Comparison of ENCODE assay signal across 8 cellular contexts in genomic region chr2:87602728-87603127, GRCh38.
DNase-seq lines count a peak whose midpoint lies in the region; ATAC-seq and TF ChIP-seq lines count a peak whose summit lies in the region.
"Not testable (repeated sequence)": the region's sequence is repeated elsewhere in the genome, so short reads cannot be mapped to it uniquely, and the experiment has no call there.

No MANE protein-coding gene starts in this region.

- BruUV-seq in PC-3 (replicated peaks; lab: Mats Ljungman, UMichigan), result not testable (repeated sequence)

- not testable (repeated sequence) for H4K20me1 ChIP-seq in PC-3 (ENCODE audit: low read length)

- not testable (repeated sequence) for H2AFZ ChIP-seq in PC-3 (ENCODE audit: low read length)

- intact Hi-C loops in PC-3 (cut with micrococcal nuclease); heart left ventricle (cut with DNase I); right cardiac atrium (cut with DNase I); left lung (cut with DNase I); mucosa of descending colon (cut with DNase I, micrococcal nuclease); upper lobe of right lung (cut with DNase I): not testable (repeated sequence)

- WGBS in heart left ventricle, 4 donors, result no CpG with 5 or more reads among the region's 2 CpGs
- no CpG with 5 or more reads among the region's 2 CpGs for WGBS in right cardiac atrium

- ATAC-seq in PC-3 (peak; percentile 63; the same call in 1 of the 2 replicates), SK-N-SH treated with all-trans-retinoic acid at 6 μM for 48 hours (peak; percentile 44), foreskin keratinocyte (peak; percentile 23), heart left ventricle (peak; percentile 48 to 69 (median 68)), right cardiac atrium (peak; percentile 18 to 77), left lung (peak; percentile 42), mucosa of descending colon (peak; percentile 65), upper lobe of right lung (peak; percentile 50)

- H3K9me3 ChIP-seq in PC-3 (ENCODE audit: low read length); heart left ventricle; right cardiac atrium (ENCODE audit: control insufficient read depth, low read length); left lung; mucosa of descending colon; upper lobe of right lung: not testable (repeated sequence)

- not testable (repeated sequence) for H3K27me3 ChIP-seq in PC-3 (ENCODE audit: low read length); foreskin keratinocyte; heart left ventricle; right cardiac atrium (ENCODE audit: control insufficient read depth, insufficient read depth); left lung; upper lobe of right lung

- not testable (repeated sequence) for H3F3A ChIP-seq in PC-3 (ENCODE audit: low read length, unreplicated experiment)

- not testable (repeated sequence) for TF ChIP-seq POLR2A in heart left ventricle (IDR thresholded peaks at IDR 0.05)

- not testable (repeated sequence) for DNase-seq in PC-3, foreskin keratinocyte, heart left ventricle, right cardiac atrium, left lung, mucosa of descending colon, upper lobe of right lung

- not testable (repeated sequence) for H3K4me2 ChIP-seq in PC-3 (ENCODE audit: low read length)

- H3K27ac ChIP-seq in PC-3 (ENCODE audit: low read length); foreskin keratinocyte; heart left ventricle; right cardiac atrium (ENCODE audit: low read length); left lung; upper lobe of right lung: not testable (repeated sequence)

- TF ChIP-seq CTCF in PC-3 (conservative IDR thresholded peaks at IDR 0.05; ENCODE audit: low read depth, low read length); foreskin keratinocyte (conservative IDR thresholded peaks at IDR 0.05); heart left ventricle (IDR thresholded peaks at IDR 0.05); left lung (IDR thresholded peaks at IDR 0.05); mucosa of descending colon (IDR thresholded peaks at IDR 0.05); upper lobe of right lung (IDR thresholded peaks at IDR 0.05): not testable (repeated sequence)

- H3K4me1 ChIP-seq in PC-3 (ENCODE audit: insufficient read depth, low read length); foreskin keratinocyte; heart left ventricle; right cardiac atrium (ENCODE audit: control insufficient read depth, insufficient read depth, low read length); left lung; mucosa of descending colon (ENCODE audit: low read depth); upper lobe of right lung: not testable (repeated sequence)

- not testable (repeated sequence) for H3K36me3 ChIP-seq in PC-3 (ENCODE audit: low read depth, low read length); heart left ventricle; left lung; mucosa of descending colon (ENCODE audit: low read depth); upper lobe of right lung

- H3K9me2 ChIP-seq in PC-3 (replicated peaks; ENCODE audit: low read length), result not testable (repeated sequence)

- H3K79me2 ChIP-seq in PC-3 (ENCODE audit: low read length), result not testable (repeated sequence)

- not testable (repeated sequence) for H3K4me3 ChIP-seq in PC-3 (ENCODE audit: low read length); heart left ventricle; right cardiac atrium (ENCODE audit: low read length); left lung; mucosa of descending colon; upper lobe of right lung

- POLR2A ChIA-PET in PC-3 (lab: Charles Lee; ENCODE audit: unreplicated experiment), result not testable (repeated sequence)

- CTCF ChIA-PET in PC-3 (lab: Charles Lee), result not testable (repeated sequence)

- H3K9ac ChIP-seq in PC-3 (ENCODE audit: low read length), result not testable (repeated sequence)
